In genomic region chr4:47075919-47076318, GRCh38 we compare ENCODE assay signal across 28 cellular contexts. TPM values are rescaled to one million over a fixed set of nuclear protein-coding genes. Genes with fewer than 3 reads are reported as not detected.
DNase-seq lines count a peak whose midpoint lies in the region; ATAC-seq, FAIRE-seq and TF ChIP-seq lines count a peak whose summit lies in the region.
"Had no signal": no experiment of that assay in that cellular context is flagged by ENCODE, and none has a peak within 500 bp of the region (broad histone marks: within the 10 kb centered on the region; RNA-seq: fewer than 3 reads in every experiment).

No MANE protein-coding gene starts in this region.

- H3K4me1 ChIP-seq in astrocyte (ENCODE audit: insufficient read depth, low read length), result peaks cover 52% of the 10 kb centered on the region
- H3K4me1 ChIP-seq in foreskin keratinocyte, result peaks cover 11% of the 10 kb centered on the region
- H3K4me1 ChIP-seq: A549, BE2C, left lung had no signal

- H3K4me1 Mint-ChIP-seq in astrocyte (ENCODE audit: low read depth, unreplicated experiment), result peaks cover 24% of the 10 kb centered on the region
- H3K4me1 Mint-ChIP-seq: activated CD4-positive, alpha-beta T cell treated with anti-CD3 and anti-CD28 coated beads, Interleukin-2, amount 10 ng/mL, durations not matched to agents 7 days and 5 days; activated CD8-positive, alpha-beta memory T cell treated with anti-CD3 and anti-CD28 coated beads, Interleukin-2, amount 10 ng/mL, durations not matched to agents 7 days and 5 days; activated naive CD8-positive, alpha-beta T cell treated with anti-CD3 and anti-CD28 coated beads, Interleukin-2, amount 10 ng/mL, durations not matched to agents 7 days and 5 days; activated T-helper 17 cell treated with anti-CD3 and anti-CD28 coated beads, Interleukin-2, amount 50 U/mL, for 72 hours; IgD-negative memory B cell; stimulated activated effector memory CD8-positive, alpha-beta T cell treated with anti-CD3 and anti-CD28 coated beads, Interleukin-12 subunit alpha, Interleukin-12 subunit beta, amount 100 ng/mL, for 72 hours had no signal

- H3K27ac ChIP-seq in astrocyte (ENCODE audit: low read depth, low read length) (peak overlapping the region; percentile 59), foreskin keratinocyte (no peak overlapping the region)
- H3K27ac ChIP-seq: A549, coronary artery, left lung had no signal

- no peak overlapping the region for H3K9ac ChIP-seq in astrocyte (ENCODE audit: low read length)

- H3K36me3 Mint-ChIP-seq in astrocyte (ENCODE audit: low read depth, unreplicated experiment), result no peaks in the 10 kb centered on the region
- H3K36me3 Mint-ChIP-seq: activated CD8-positive, alpha-beta memory T cell treated with anti-CD3 and anti-CD28 coated beads, Interleukin-2, amount 10 ng/mL, durations not matched to agents 7 days and 5 days; activated naive CD8-positive, alpha-beta T cell treated with anti-CD3 and anti-CD28 coated beads, Interleukin-2, amount 10 ng/mL, durations not matched to agents 7 days and 5 days; IgD-negative memory B cell; stimulated activated effector memory CD8-positive, alpha-beta T cell treated with anti-CD3 and anti-CD28 coated beads, Interleukin-12 subunit alpha, Interleukin-12 subunit beta, amount 100 ng/mL, for 72 hours had no signal

- no peaks in the 10 kb centered on the region for H3K9me3 Mint-ChIP-seq in astrocyte (ENCODE audit: unreplicated experiment)
- H3K9me3 Mint-ChIP-seq: activated CD4-positive, alpha-beta T cell treated with anti-CD3 and anti-CD28 coated beads, Interleukin-2, amount 10 ng/mL, durations not matched to agents 7 days and 5 days; activated naive CD8-positive, alpha-beta T cell treated with anti-CD3 and anti-CD28 coated beads, Interleukin-2, amount 10 ng/mL, durations not matched to agents 7 days and 5 days; activated T-helper 17 cell treated with anti-CD3 and anti-CD28 coated beads, Interleukin-2, amount 50 U/mL, for 72 hours; stimulated activated effector memory CD8-positive, alpha-beta T cell treated with anti-CD3 and anti-CD28 coated beads, Interleukin-12 subunit alpha, Interleukin-12 subunit beta, amount 100 ng/mL, for 72 hours had no signal

- H3K27me3 ChIP-seq in astrocyte (ENCODE audit: insufficient read depth, low read length) (no peaks in the 10 kb centered on the region), foreskin keratinocyte (no peaks in the 10 kb centered on the region)
- H3K27me3 ChIP-seq: BE2C, left lung had no signal

- peak; percentile 8 for ATAC-seq in foreskin keratinocyte
- no peak for ATAC-seq in GM21515 (IDR thresholded peaks at IDR 0.05; ENCODE audit: unreplicated experiment)
- ATAC-seq in GM18868 (IDR thresholded peaks at IDR 0.05; ENCODE audit: unreplicated experiment), result no peak
- ATAC-seq: A549; activated CD8-positive, alpha-beta memory T cell treated with anti-CD3 and anti-CD28 coated beads, Interleukin-2, amount 10 ng/mL, durations not matched to agents 7 days and 5 days; activated T-helper 17 cell treated with anti-CD3 and anti-CD28 coated beads, Interleukin-2, amount 50 U/mL, for 72 hours; left lung; stimulated activated effector memory CD8-positive, alpha-beta T cell treated with anti-CD3 and anti-CD28 coated beads, Interleukin-12 subunit alpha, Interleukin-12 subunit beta, amount 100 ng/mL, for 72 hours had no signal

- no peak overlapping the region for H3K4me3 ChIP-seq in astrocyte (ENCODE audit: insufficient read depth, low read depth, low read length)
- H3K4me3 ChIP-seq: A549, coronary artery, left lung had no signal

- no peaks in the 10 kb centered on the region for H3K36me3 ChIP-seq in astrocyte (ENCODE audit: insufficient read depth, low read length)
- H3K36me3 ChIP-seq: BE2C, left lung had no signal

- no peak overlapping the region for H3K27ac Mint-ChIP-seq in astrocyte (ENCODE audit: unreplicated experiment)
- H3K27ac Mint-ChIP-seq: activated CD4-positive, alpha-beta T cell treated with anti-CD3 and anti-CD28 coated beads, Interleukin-2, amount 10 ng/mL, durations not matched to agents 7 days and 5 days; activated CD8-positive, alpha-beta memory T cell treated with anti-CD3 and anti-CD28 coated beads, Interleukin-2, amount 10 ng/mL, durations not matched to agents 7 days and 5 days; activated naive CD8-positive, alpha-beta T cell treated with anti-CD3 and anti-CD28 coated beads, Interleukin-2, amount 10 ng/mL, durations not matched to agents 7 days and 5 days; activated T-helper 17 cell treated with anti-CD3 and anti-CD28 coated beads, Interleukin-2, amount 50 U/mL, for 72 hours; IgD-negative memory B cell; stimulated activated effector memory CD8-positive, alpha-beta T cell treated with anti-CD3 and anti-CD28 coated beads, Interleukin-12 subunit alpha, Interleukin-12 subunit beta, amount 100 ng/mL, for 72 hours had no signal

- TF ChIP-seq CTCF in astrocyte (IDR thresholded peaks at IDR 0.05; ENCODE audit: insufficient read depth, low read depth, low read length) (no peak), foreskin keratinocyte (conservative IDR thresholded peaks at IDR 0.05) (no peak)

- H2AFZ ChIP-seq in astrocyte (ENCODE audit: low read depth, low read length), result peak overlapping the region; percentile 32

- H3K4me2 ChIP-seq in astrocyte (ENCODE audit: low read length), result peak overlapping the region; percentile 61
- H3K4me2 ChIP-seq: A549 had no signal

- FAIRE-seq in astrocyte (lab: Jason Lieb, UNC), result no peak
- FAIRE-seq: A549, small intestine, urothelium cell line had no signal

- H3K9me3 ChIP-seq in astrocyte (ENCODE audit: insufficient read depth, low read depth, low read length), result no peaks in the 10 kb centered on the region
- H3K9me3 ChIP-seq: A549, BE2C, left lung had no signal

- H4K20me1 ChIP-seq in astrocyte (ENCODE audit: insufficient read depth, low read length), result no peaks in the 10 kb centered on the region

- no peak overlapping the region for H3K4me3 Mint-ChIP-seq in astrocyte (ENCODE audit: unreplicated experiment)
- H3K4me3 Mint-ChIP-seq: activated CD4-positive, alpha-beta T cell treated with anti-CD3 and anti-CD28 coated beads, Interleukin-2, amount 10 ng/mL, durations not matched to agents 7 days and 5 days; activated CD8-positive, alpha-beta memory T cell treated with anti-CD3 and anti-CD28 coated beads, Interleukin-2, amount 10 ng/mL, durations not matched to agents 7 days and 5 days; activated naive CD8-positive, alpha-beta T cell treated with anti-CD3 and anti-CD28 coated beads, Interleukin-2, amount 10 ng/mL, durations not matched to agents 7 days and 5 days; activated T-helper 17 cell treated with anti-CD3 and anti-CD28 coated beads, Interleukin-2, amount 50 U/mL, for 72 hours; IgD-negative memory B cell; neural crest cell; stimulated activated effector memory CD8-positive, alpha-beta T cell treated with anti-CD3 and anti-CD28 coated beads, Interleukin-12 subunit alpha, Interleukin-12 subunit beta, amount 100 ng/mL, for 72 hours had no signal

- H3K27me3 Mint-ChIP-seq in astrocyte (ENCODE audit: low read depth, unreplicated experiment), result no peaks in the 10 kb centered on the region
- H3K27me3 Mint-ChIP-seq: activated CD4-positive, alpha-beta T cell treated with anti-CD3 and anti-CD28 coated beads, Interleukin-2, amount 10 ng/mL, durations not matched to agents 7 days and 5 days; activated CD8-positive, alpha-beta memory T cell treated with anti-CD3 and anti-CD28 coated beads, Interleukin-2, amount 10 ng/mL, durations not matched to agents 7 days and 5 days; activated naive CD8-positive, alpha-beta T cell treated with anti-CD3 and anti-CD28 coated beads, Interleukin-2, amount 10 ng/mL, durations not matched to agents 7 days and 5 days; IgD-negative memory B cell had no signal

- H3K79me2 ChIP-seq in astrocyte (ENCODE audit: insufficient read depth, low read length), result no peaks in the 10 kb centered on the region

- peak; percentile 5 to 54 for DNase-seq in NCI-H2081 (lab: John Stamatoyannopoulos, UW)
- no peak for DNase-seq in NCI-H2081 treated with DMSO at 0.1 percent for 48 hours (lab: John Stamatoyannopoulos, UW)
- DNase-seq in astrocyte (ENCODE audit: low read depth), result no peak
- peak in 1 of 2 donors; percentile 46 for DNase-seq in foreskin keratinocyte
- peak; percentile 1 for DNase-seq in renal cortical epithelial cell (ENCODE audit: low read depth)
- no peak for DNase-seq in activated gamma-delta T cell treated with Interleukin-2 at 50 U/mL for 16 hours
- DNase-seq: activated CD4-positive, alpha-beta T cell treated with anti-CD3 and anti-CD28 coated beads, Interleukin-2, amount 10 ng/mL, durations not matched to agents 7 days and 5 days; activated CD8-positive, alpha-beta memory T cell treated with anti-CD3 and anti-CD28 coated beads, Interleukin-2, amount 10 ng/mL, durations not matched to agents 7 days and 5 days; activated naive CD8-positive, alpha-beta T cell treated with anti-CD3 and anti-CD28 coated beads, Interleukin-2, amount 10 ng/mL, durations not matched to agents 7 days and 5 days; BE2C; H7; left lung; NCI-H1436; NCI-H2227 treated with DMSO at 0.1 percent for 48 hours; SIG-M5; small intestine; stimulated activated CD4-positive, alpha-beta T cell treated with anti-CD3 and anti-CD28 coated beads, Interleukin-2, amount 100 ng/mL, for 24 hours; T-helper 1 cell had no signal

RNA-seq across cellular contexts. Expression of gene GABRB1, which starts 44.6 kb away (rescaled TPM):
- total RNA-seq in astrocyte (not detected in 2 replicates), foreskin keratinocyte (not detected in 2 replicates), renal cortical epithelial cell (0.20 TPM in 1 of 2 replicates, not detected in the other)
- polyA plus RNA-seq in foreskin keratinocyte, result not detected in 2 replicates
- total RNA-seq: activated CD4-positive, alpha-beta T cell treated with anti-CD3 and anti-CD28 coated beads, Interleukin-2, amount 10 ng/mL, durations not matched to agents 7 days and 5 days; activated CD8-positive, alpha-beta memory T cell treated with anti-CD3 and anti-CD28 coated beads, Interleukin-2, amount 10 ng/mL, durations not matched to agents 7 days and 5 days; activated naive CD8-positive, alpha-beta T cell treated with anti-CD3 and anti-CD28 coated beads, Interleukin-2, amount 10 ng/mL, durations not matched to agents 7 days and 5 days; activated T-helper 17 cell treated with anti-CD3 and anti-CD28 coated beads, Interleukin-2, amount 50 U/mL, for 72 hours; left lung; neural crest cell; pulmonary artery endothelial cell had no signal
- polyA plus RNA-seq: A549, IgD-negative memory B cell had no signal

Comparison
In these comparisons a context has a peak if more than half of its experiments do, and no peak if none do; other contexts are left out.
1. DNase-seq: peak in NCI-H2081 (2 of 2) and renal cortical epithelial cell (single experiment); none in NCI-H2081 treated with DMSO at 0.1 percent for 48 hours (single experiment), astrocyte (single experiment) and activated gamma-delta T cell treated with Interleukin-2 at 50 U/mL for 16 hours (single experiment).